11 cellular contexts compared by ENCODE assay signal in the genomic region with DNA sequence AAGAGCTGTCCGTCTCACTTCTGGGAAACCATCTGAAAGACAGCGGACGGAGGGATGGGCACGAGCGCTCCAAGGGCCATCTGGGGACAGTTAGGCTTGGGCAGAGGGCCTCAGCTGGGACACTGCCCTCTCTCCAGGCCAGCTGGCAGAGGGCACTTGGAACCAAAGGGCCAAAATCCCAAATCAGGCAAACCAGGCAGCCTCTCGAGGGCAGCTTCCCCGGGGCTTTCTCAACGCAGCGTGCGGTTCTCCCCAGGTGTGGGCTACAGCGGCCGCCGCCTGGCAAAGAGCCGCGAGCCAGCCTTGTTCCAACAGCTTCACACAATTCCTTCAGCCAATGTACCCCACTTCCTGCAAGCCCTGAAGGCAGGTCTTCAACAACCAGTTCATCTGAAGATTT. TPM values are rescaled to one million over a fixed set of nuclear protein-coding genes. Genes with fewer than 3 reads are reported as not detected.
A peak's percentile ranks its signal among the peaks of the same experiment; 100 is the strongest.
DNase-seq lines count a peak whose midpoint lies in the region; ATAC-seq and TF ChIP-seq lines count a peak whose summit lies in the region.
"Had no signal": no experiment of that assay in that cellular context is flagged by ENCODE, and none has a peak within 500 bp of the region (broad histone marks: within the 10 kb centered on the region; RNA-seq: fewer than 3 reads in every experiment).

No MANE protein-coding gene starts in this region.

- H3K4me3 ChIP-seq in HFF-Myc (replicated peaks; ENCODE audit: low read depth, low read length), result peak overlapping the region; percentile 8
- H3K4me3 ChIP-seq in breast epithelium, result peak overlapping the region in 1 of 3 donors; percentile 48
- no peak overlapping the region for H3K4me3 ChIP-seq in skin epidermis

- no peaks in the 10 kb centered on the region for H3K9me3 ChIP-seq in breast epithelium

- no peak for DNase-seq in HFF-Myc (ENCODE audit: extremely low read depth, low read depth)
- no peak for DNase-seq in breast epithelium (ENCODE audit: low spot score in 2 of 2)
- peak; percentile 91 for DNase-seq in left lobe of liver (ENCODE audit: low spot score)
- DNase-seq in A172 (ENCODE audit: low spot score), result no peak
- no peak for DNase-seq in DMS114 treated with DMSO at 0.1 percent for 48 hours (lab: John Stamatoyannopoulos, UW; ENCODE audit: unreplicated experiment)
- DNase-seq in stimulated activated CD4-positive, alpha-beta T cell treated with anti-CD3 and anti-CD28 coated beads, Interleukin-2, amount 100 ng/mL, for 24 hours, result no peak
- no peak for DNase-seq in CD1c-positive myeloid dendritic cell (ENCODE audit: extremely low spot score)
- DNase-seq: activated naive CD4-positive, alpha-beta T cell; NCI-H2227 treated with DMSO at 0.1 percent for 48 hours had no signal

- TF ChIP-seq CTCF in HFF-Myc (IDR thresholded peaks at IDR 0.05; ENCODE audit: low read depth, low read length, missing control alignments) (no peak), breast epithelium (IDR thresholded peaks at IDR 0.05) (no peak)

- TF ChIP-seq POLR2A in breast epithelium (IDR thresholded peaks at IDR 0.05), result no peak

- peak overlapping the region; percentile 82 to 83 for H3K27ac ChIP-seq in breast epithelium
- H3K27ac ChIP-seq in skin epidermis, result peak overlapping the region in 20 of 21 experiments; percentile 34 to 94 (median 79)

- no peaks in the 10 kb centered on the region for H3K27me3 ChIP-seq in breast epithelium

- peak; percentile 59 for ATAC-seq in left lobe of liver

- intact Hi-C loops in breast epithelium (cut with DNase I; ENCODE audit: low total_unique reads), result no loop called here

- no peaks in the 10 kb centered on the region for H3K36me3 ChIP-seq in breast epithelium

- H3K4me1 ChIP-seq in breast epithelium, result peaks cover 30 to 55% of the 10 kb centered on the region in 2 donors

RNA-seq across cellular contexts. Expression of a gene that starts 5.0 kb away (rescaled TPM):
- total RNA-seq in breast epithelium (10 to 100 TPM; 13.6 to 16.4 (median 13.8) TPM), left lobe of liver (21.8 TPM)
- 14.4 and 16.1 TPM in 2 replicates for total RNA-seq in A172 (2014; rRNA removed; shearing (Covaris generic))

RNA-seq across cellular contexts. Expression of a gene that starts 58.7 kb away (rescaled TPM):
- under 1 TPM in 1 of 3 donors, not detected in 2; 0.33 TPM for total RNA-seq in breast epithelium
- total RNA-seq in left lobe of liver, result 0.88 TPM
- not detected in 2 replicates for total RNA-seq in A172 (2014; rRNA removed; shearing (Covaris generic))
- total RNA-seq: epithelial cell of proximal tubule had no signal
